Comparison of ENCODE assay signal across 34 cellular contexts in genomic region chr15:60814855-60815254, GRCh38.
"Had no signal": no experiment of that assay in that cellular context is flagged by ENCODE, and none has a peak within 500 bp of the region (broad histone marks: within the 10 kb centered on the region; RNA-seq: fewer than 3 reads in every experiment).

No MANE protein-coding gene starts in this region.

- H3K27me3 ChIP-seq: brain microvascular endothelial cell, MG63, Peyer's patch had no signal

- H3K4me3 Mint-ChIP-seq: activated CD4-positive, alpha-beta T cell treated with anti-CD3 and anti-CD28 coated beads, Interleukin-2, amount 10 ng/mL, durations not matched to agents 24 days and 14 days; activated CD8-positive, alpha-beta T cell treated with anti-CD3 and anti-CD28 coated beads, Interleukin-2, amount 10 ng/mL, durations not matched to agents 7 days and 5 days; activated naive CD4-positive, alpha-beta T cell treated with anti-CD3 and anti-CD28 coated beads for 36 hours; activated T-cell treated with anti-CD3 and anti-CD28 coated beads, Interleukin-2, amount 50 U/mL, for 24 hours had no signal

- H3K9me3 Mint-ChIP-seq: activated CD4-positive, alpha-beta T cell treated with anti-CD3 and anti-CD28 coated beads, Interleukin-2, amount 10 ng/mL, durations not matched to agents 24 days and 14 days; activated naive CD4-positive, alpha-beta T cell treated with anti-CD3 and anti-CD28 coated beads for 36 hours; activated naive CD4-positive, alpha-beta T cell treated with anti-CD3 and anti-CD28 coated beads, Interleukin-2, amount 50 U/mL, for 72 hours; activated T-cell treated with anti-CD3 and anti-CD28 coated beads, Interleukin-2, amount 50 U/mL, for 24 hours had no signal

- H3K27ac Mint-ChIP-seq: activated CD4-positive, alpha-beta T cell treated with anti-CD3 and anti-CD28 coated beads, Interleukin-2, amount 10 ng/mL, durations not matched to agents 24 days and 14 days; activated CD8-positive, alpha-beta T cell treated with anti-CD3 and anti-CD28 coated beads, Interleukin-2, amount 10 ng/mL, durations not matched to agents 7 days and 5 days; activated naive CD4-positive, alpha-beta T cell treated with anti-CD3 and anti-CD28 coated beads for 36 hours; activated naive CD4-positive, alpha-beta T cell treated with anti-CD3 and anti-CD28 coated beads, Interleukin-2, amount 50 U/mL, for 72 hours; activated T-cell treated with anti-CD3 and anti-CD28 coated beads, Interleukin-2, amount 50 U/mL, for 24 hours had no signal

- H3K27ac ChIP-seq: brain microvascular endothelial cell, Peyer's patch, WERI-Rb-1 had no signal

- H3K27me3 Mint-ChIP-seq: activated T-cell treated with anti-CD3 and anti-CD28 coated beads, Interleukin-2, amount 50 U/mL, for 24 hours had no signal

- H3K4me3 ChIP-seq: MG63, Peyer's patch had no signal

- ATAC-seq: activated CD8-positive, alpha-beta T cell treated with anti-CD3 and anti-CD28 coated beads, Interleukin-2, amount 10 ng/mL, durations not matched to agents 7 days and 5 days; PC-3; SK-N-SH treated with all-trans-retinoic acid at 6 μM for 48 hours had no signal

- DNase-seq: activated CD4-positive, alpha-beta T cell treated with anti-CD3 and anti-CD28 coated beads for 1 hour; activated CD4-positive, alpha-beta T cell treated with anti-CD3 and anti-CD28 coated beads, Interleukin-2, amount 10 ng/mL, durations not matched to agents 24 days and 14 days; activated CD4-positive, alpha-beta T cell treated with anti-CD3 and anti-CD28 coated beads, Interleukin-2, amount 50 U/mL, for 4 hours; activated CD4-positive, CD25-positive, alpha-beta regulatory T cell; activated CD8-positive, alpha-beta T cell treated with anti-CD3 and anti-CD28 coated beads, Interleukin-2, amount 10 ng/mL, durations not matched to agents 7 days and 5 days; activated gamma-delta T cell treated with Interleukin-2 at 50 U/mL for 16 hours; activated naive CD4-positive, alpha-beta T cell treated with anti-CD3 and anti-CD28 coated beads for 36 hours; activated T-cell treated with anti-CD3 and anti-CD28 coated beads, Interleukin-2, amount 50 U/mL, for 24 hours; amniotic stem cell; aorta; brain microvascular endothelial cell; central memory CD4-positive, alpha-beta T cell; Kasumi-1; KG1; MG63; NCI-H1048; NCI-H1105 treated with DMSO at 0.1 percent for 48 hours; NCI-H1436; NCI-H1694; NCI-H2029; NCI-H2171; NCI-H510A; NCI-H526; NCI-H748 treated with DMSO at 0.1 percent for 48 hours; NK-92 treated with Interleukin-12 subunit alpha and Interleukin-12 subunit beta, amount 100 ng/mL, for 24 hours; PC-3; Peyer's patch; RPMI8226; SHP77 treated with DMSO at 0.1 percent for 48 hours; T-helper 1 cell; T1000; WERI-Rb-1 had no signal

- H3K4me1 ChIP-seq: Peyer's patch had no signal

- H3K36me3 Mint-ChIP-seq: activated naive CD4-positive, alpha-beta T cell treated with anti-CD3 and anti-CD28 coated beads, Interleukin-2, amount 50 U/mL, for 72 hours had no signal

- H3K9me3 ChIP-seq: MG63, Peyer's patch had no signal

- H3K36me3 ChIP-seq: brain microvascular endothelial cell, MG63, Peyer's patch, WERI-Rb-1 had no signal
